Comparison of ENCODE assay signal across 21 cellular contexts in the genomic region with DNA sequence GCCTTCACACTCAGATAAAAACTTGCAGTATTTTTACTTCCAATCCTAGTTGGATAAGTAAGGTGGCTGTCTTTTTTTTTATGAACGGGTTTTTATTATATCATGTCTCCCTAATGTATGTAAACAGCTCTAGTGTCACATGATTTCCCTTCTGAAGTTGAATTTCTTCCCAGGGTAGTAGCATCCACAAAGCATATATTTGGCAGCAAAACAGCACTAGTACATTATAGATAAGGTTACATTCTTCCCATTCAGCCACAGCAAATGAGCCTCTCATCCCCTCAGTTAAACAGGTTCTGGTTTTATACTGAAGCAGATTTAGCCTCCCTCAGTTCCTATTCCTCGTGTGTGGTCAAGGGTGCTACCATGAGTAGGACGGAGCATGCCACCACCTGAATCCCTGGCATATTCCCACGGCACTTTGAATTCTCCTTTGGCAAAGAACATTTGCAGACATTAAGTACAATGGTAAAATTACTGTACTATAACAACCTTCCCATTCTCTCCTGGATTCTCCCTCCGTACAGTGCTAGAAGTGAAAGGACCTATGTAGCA. TPM values are rescaled to one million over a fixed set of nuclear protein-coding genes. Genes with fewer than 3 reads are reported as not detected.
DNase-seq lines count a peak whose midpoint lies in the region; ATAC-seq and TF ChIP-seq lines count a peak whose summit lies in the region.
"Had no signal": no experiment of that assay in that cellular context is flagged by ENCODE, and none has a peak within 500 bp of the region (broad histone marks: within the 10 kb centered on the region; RNA-seq: fewer than 3 reads in every experiment).

No MANE protein-coding gene starts in this region.

- H3K4me3 Mint-ChIP-seq in WTC11 = no peak overlapping the region
- H3K4me3 Mint-ChIP-seq: activated CD4-positive, alpha-beta memory T cell treated with anti-CD3 and anti-CD28 coated beads for 36 hours; activated naive CD4-positive, alpha-beta T cell treated with anti-CD3 and anti-CD28 coated beads for 36 hours had no signal

- H3K36me3 Mint-ChIP-seq in WTC11 = peaks cover 21% of the 10 kb centered on the region
- H3K36me3 Mint-ChIP-seq: activated CD4-positive, alpha-beta memory T cell treated with anti-CD3 and anti-CD28 coated beads for 36 hours had no signal

- no peaks in the 10 kb centered on the region for H3K27me3 Mint-ChIP-seq in WTC11 (ENCODE audit: low read depth)
- H3K27me3 Mint-ChIP-seq: activated CD4-positive, alpha-beta memory T cell treated with anti-CD3 and anti-CD28 coated beads for 36 hours had no signal

- DNase-seq in NCI-H1417 (lab: John Stamatoyannopoulos, UW) (peak; percentile 15 to 84 (median 65)), NCI-H1417 treated with DMSO at 0.1 percent for 48 hours (lab: John Stamatoyannopoulos, UW) (no peak), NCI-H1105 treated with DMSO at 0.1 percent for 48 hours (lab: John Stamatoyannopoulos, UW) (peak; percentile 52), WTC11 (ENCODE audit: low spot score) (no peak), left kidney (ENCODE audit: low read depth, low spot score) (peak; percentile 27)
- DNase-seq in activated CD8-positive, alpha-beta memory T cell treated with anti-CD3 and anti-CD28 coated beads for 24 hours = no peak
- DNase-seq: 8988T; activated CD4-positive, alpha-beta memory T cell treated with anti-CD3 and anti-CD28 coated beads for 36 hours; activated CD4-positive, CD25-positive, alpha-beta regulatory T cell; activated naive CD4-positive, alpha-beta T cell treated with anti-CD3 and anti-CD28 coated beads for 36 hours; Caco-2; effector CD8-positive, alpha-beta T cell; heart left ventricle; Karpas-422; NCI-H446; right lobe of liver; RPMI8226; stimulated activated CD4-positive, alpha-beta T cell treated with anti-CD3 and anti-CD28 coated beads, Interleukin-15, amount 100 ng/mL, for 24 hours; T-helper 9 cell had no signal

- CTCF ChIA-PET in WTC11 (lab: Charles Lee) = no interaction called here

- H3K9me3 Mint-ChIP-seq in WTC11 = peaks cover 23% of the 10 kb centered on the region
- H3K9me3 Mint-ChIP-seq: activated CD4-positive, alpha-beta memory T cell treated with anti-CD3 and anti-CD28 coated beads for 36 hours; activated naive CD4-positive, alpha-beta T cell treated with anti-CD3 and anti-CD28 coated beads for 36 hours had no signal

- ATAC-seq in WTC11 = no peak
- ATAC-seq in GM21737 (IDR thresholded peaks at IDR 0.05; ENCODE audit: unreplicated experiment) = no peak
- ATAC-seq in GM18909 (IDR thresholded peaks at IDR 0.05; ENCODE audit: poor library complexity, unreplicated experiment) = no peak
- ATAC-seq: right lobe of liver had no signal

- 0 out of 2 replicates have a peak overlapping the region, but pooled peaks have one; percentile 19 for H3K27ac Mint-ChIP-seq in WTC11
- H3K27ac Mint-ChIP-seq: activated CD4-positive, alpha-beta memory T cell treated with anti-CD3 and anti-CD28 coated beads for 36 hours; activated naive CD4-positive, alpha-beta T cell treated with anti-CD3 and anti-CD28 coated beads for 36 hours had no signal

- TF ChIP-seq CTCF in WTC11 (IDR thresholded peaks at IDR 0.05) = no peak

- H3K4me1 Mint-ChIP-seq in WTC11 = peaks cover 27% of the 10 kb centered on the region

- POLR2A ChIA-PET in WTC11 (lab: Charles Lee) = no interaction called here

TF ChIP-seq in WTC11, 78 proteins besides CTCF, POLR2A, EP300 and RAD21 (continues in another document):
- TF ChIP-seq, protein P1, sequence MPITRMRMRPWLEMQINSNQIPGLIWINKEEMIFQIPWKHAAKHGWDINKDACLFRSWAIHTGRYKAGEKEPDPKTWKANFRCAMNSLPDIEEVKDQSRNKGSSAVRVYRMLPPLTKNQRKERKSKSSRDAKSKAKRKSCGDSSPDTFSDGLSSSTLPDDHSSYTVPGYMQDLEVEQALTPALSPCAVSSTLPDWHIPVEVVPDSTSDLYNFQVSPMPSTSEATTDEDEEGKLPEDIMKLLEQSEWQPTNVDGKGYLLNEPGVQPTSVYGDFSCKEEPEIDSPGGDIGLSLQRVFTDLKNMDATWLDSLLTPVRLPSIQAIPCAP (CRISPR knock-in tag; IDR thresholded peaks at IDR 0.05) = no peak
- TF ChIP-seq RELA (CRISPR knock-in tag; IDR thresholded peaks at IDR 0.05; ENCODE audit: borderline replicate concordance) (no peak), ESRRA (CRISPR knock-in tag; IDR thresholded peaks at IDR 0.05; ENCODE audit: borderline replicate concordance) (no peak), GRHL2 (CRISPR knock-in tag; IDR thresholded peaks at IDR 0.05; ENCODE audit: insufficient replicate concordance, severe bottlenecking) (no peak), ATF1 (CRISPR knock-in tag; IDR thresholded peaks at IDR 0.05) (no peak)
- TF ChIP-seq, protein P2, sequence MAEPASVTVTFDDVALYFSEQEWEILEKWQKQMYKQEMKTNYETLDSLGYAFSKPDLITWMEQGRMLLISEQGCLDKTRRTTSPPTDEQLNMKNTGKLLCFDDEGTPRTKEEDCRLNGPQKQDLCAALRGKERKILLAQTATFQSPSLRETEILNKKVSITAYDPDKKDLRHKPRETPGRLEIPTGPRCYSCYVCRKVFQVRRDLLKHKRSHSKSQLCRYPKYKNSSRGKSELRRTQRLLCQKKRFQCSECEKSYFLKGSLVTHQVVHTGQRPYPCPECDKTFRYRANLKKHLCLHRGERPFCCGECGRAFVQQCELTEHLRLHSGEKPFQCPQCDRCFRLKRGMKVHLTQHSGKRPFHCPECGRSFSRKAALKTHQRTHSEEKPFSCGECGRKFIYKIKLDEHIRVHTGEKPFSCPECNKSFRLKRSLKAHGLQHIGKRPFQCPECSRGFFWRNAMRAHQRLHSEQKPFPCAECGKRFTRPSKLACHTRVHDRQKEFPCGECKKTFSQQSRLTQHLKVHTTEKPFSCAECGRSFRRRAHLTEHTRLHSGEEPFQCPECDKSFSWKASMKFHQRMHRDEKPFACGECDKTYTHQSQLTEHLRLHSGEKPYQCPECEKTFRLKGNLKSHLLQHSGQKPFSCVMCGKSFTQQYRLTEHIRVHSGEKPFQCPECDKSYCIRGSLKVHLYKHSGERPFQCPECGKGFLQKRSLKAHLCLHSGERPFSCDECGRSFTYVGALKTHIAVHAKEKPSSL (CRISPR knock-in tag; conservative IDR thresholded peaks at IDR 0.05) = no peak
- TF ChIP-seq, protein P3, sequence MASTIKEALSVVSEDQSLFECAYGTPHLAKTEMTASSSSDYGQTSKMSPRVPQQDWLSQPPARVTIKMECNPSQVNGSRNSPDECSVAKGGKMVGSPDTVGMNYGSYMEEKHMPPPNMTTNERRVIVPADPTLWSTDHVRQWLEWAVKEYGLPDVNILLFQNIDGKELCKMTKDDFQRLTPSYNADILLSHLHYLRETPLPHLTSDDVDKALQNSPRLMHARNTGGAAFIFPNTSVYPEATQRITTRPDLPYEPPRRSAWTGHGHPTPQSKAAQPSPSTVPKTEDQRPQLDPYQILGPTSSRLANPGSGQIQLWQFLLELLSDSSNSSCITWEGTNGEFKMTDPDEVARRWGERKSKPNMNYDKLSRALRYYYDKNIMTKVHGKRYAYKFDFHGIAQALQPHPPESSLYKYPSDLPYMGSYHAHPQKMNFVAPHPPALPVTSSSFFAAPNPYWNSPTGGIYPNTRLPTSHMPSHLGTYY (CRISPR knock-in tag; IDR thresholded peaks at IDR 0.05) = no peak
- TF ChIP-seq, protein P4, sequence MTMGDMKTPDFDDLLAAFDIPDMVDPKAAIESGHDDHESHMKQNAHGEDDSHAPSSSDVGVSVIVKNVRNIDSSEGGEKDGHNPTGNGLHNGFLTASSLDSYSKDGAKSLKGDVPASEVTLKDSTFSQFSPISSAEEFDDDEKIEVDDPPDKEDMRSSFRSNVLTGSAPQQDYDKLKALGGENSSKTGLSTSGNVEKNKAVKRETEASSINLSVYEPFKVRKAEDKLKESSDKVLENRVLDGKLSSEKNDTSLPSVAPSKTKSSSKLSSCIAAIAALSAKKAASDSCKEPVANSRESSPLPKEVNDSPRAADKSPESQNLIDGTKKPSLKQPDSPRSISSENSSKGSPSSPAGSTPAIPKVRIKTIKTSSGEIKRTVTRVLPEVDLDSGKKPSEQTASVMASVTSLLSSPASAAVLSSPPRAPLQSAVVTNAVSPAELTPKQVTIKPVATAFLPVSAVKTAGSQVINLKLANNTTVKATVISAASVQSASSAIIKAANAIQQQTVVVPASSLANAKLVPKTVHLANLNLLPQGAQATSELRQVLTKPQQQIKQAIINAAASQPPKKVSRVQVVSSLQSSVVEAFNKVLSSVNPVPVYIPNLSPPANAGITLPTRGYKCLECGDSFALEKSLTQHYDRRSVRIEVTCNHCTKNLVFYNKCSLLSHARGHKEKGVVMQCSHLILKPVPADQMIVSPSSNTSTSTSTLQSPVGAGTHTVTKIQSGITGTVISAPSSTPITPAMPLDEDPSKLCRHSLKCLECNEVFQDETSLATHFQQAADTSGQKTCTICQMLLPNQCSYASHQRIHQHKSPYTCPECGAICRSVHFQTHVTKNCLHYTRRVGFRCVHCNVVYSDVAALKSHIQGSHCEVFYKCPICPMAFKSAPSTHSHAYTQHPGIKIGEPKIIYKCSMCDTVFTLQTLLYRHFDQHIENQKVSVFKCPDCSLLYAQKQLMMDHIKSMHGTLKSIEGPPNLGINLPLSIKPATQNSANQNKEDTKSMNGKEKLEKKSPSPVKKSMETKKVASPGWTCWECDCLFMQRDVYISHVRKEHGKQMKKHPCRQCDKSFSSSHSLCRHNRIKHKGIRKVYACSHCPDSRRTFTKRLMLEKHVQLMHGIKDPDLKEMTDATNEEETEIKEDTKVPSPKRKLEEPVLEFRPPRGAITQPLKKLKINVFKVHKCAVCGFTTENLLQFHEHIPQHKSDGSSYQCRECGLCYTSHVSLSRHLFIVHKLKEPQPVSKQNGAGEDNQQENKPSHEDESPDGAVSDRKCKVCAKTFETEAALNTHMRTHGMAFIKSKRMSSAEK (CRISPR knock-in tag; IDR thresholded peaks at IDR 0.05; ENCODE audit: borderline replicate concordance) = no peak
- TF ChIP-seq, protein P5, sequence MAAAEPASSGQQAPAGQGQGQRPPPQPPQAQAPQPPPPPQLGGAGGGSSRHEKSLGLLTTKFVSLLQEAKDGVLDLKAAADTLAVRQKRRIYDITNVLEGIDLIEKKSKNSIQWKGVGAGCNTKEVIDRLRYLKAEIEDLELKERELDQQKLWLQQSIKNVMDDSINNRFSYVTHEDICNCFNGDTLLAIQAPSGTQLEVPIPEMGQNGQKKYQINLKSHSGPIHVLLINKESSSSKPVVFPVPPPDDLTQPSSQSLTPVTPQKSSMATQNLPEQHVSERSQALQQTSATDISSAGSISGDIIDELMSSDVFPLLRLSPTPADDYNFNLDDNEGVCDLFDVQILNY (CRISPR knock-in tag; IDR thresholded peaks at IDR 0.05) = no peak
- TF ChIP-seq, protein P6, sequence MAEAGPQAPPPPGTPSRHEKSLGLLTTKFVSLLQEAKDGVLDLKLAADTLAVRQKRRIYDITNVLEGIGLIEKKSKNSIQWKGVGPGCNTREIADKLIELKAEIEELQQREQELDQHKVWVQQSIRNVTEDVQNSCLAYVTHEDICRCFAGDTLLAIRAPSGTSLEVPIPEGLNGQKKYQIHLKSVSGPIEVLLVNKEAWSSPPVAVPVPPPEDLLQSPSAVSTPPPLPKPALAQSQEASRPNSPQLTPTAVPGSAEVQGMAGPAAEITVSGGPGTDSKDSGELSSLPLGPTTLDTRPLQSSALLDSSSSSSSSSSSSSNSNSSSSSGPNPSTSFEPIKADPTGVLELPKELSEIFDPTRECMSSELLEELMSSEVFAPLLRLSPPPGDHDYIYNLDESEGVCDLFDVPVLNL (CRISPR knock-in tag; IDR thresholded peaks at IDR 0.05; ENCODE audit: borderline replicate concordance, low read depth) = no peak

RNA-seq across cellular contexts. Expression of a gene that starts 15.4 kb away (rescaled TPM):
- total RNA-seq in WTC11 (2021) = 16.1 to 16.9 TPM (median 16.2 TPM) in 3 replicates
- total RNA-seq: activated CD4-positive, alpha-beta memory T cell treated with anti-CD3 and anti-CD28 coated beads for 36 hours had no signal

Comparison
In these comparisons a context has a peak if more than half of its experiments do, and no peak if none do; other contexts are left out.
1. DNase-seq: peak in NCI-H1417 (3 of 3), NCI-H1105 treated with DMSO at 0.1 percent for 48 hours (single experiment) and left kidney (single experiment); none in NCI-H1417 treated with DMSO at 0.1 percent for 48 hours (single experiment), WTC11 (single experiment) and activated CD8-positive, alpha-beta memory T cell treated with anti-CD3 and anti-CD28 coated beads for 24 hours (single experiment).